In the genomic region with DNA sequence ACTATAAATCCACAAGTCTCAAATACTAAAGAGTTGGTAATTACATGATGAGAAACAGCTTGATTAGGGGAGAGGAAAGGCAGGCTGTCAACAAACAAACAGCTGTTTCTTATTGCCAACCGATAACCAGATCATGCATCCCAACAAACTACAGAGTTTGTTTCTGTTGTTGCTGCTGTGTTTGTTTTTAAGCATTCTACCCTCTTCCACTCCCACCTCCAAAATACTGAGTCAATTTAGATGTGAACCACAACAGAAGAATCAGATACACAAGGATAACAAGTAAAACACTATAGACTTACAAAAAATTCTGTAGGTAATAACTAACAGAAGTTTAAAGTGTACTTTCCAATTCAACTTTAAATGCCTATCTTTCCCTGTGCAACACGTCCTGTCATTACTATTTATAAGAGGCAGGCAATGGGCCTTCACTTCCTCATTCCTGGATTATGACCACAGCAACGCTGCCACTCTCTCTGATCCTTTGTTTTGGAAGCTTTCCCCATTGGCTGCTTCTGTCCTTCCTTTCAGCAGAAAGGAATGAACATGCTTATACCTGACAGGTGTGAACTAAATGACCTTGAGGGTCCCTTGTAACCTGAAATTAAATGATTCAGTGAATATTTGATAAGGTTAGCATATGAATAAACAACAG, we compare ENCODE assay signal across 9 cellular contexts.
DNase-seq lines count a peak whose midpoint lies in the region; ATAC-seq and TF ChIP-seq lines count a peak whose summit lies in the region.
"Had no signal": no experiment of that assay in that cellular context is flagged by ENCODE, and none has a peak within 500 bp of the region (broad histone marks: within the 10 kb centered on the region; RNA-seq: fewer than 3 reads in every experiment).

No MANE protein-coding gene starts in this region.

- peaks cover 4% of the 10 kb centered on the region for H3K4me1 Mint-ChIP-seq in CD4-positive, alpha-beta T cell (ENCODE audit: low read depth)
- H3K4me1 Mint-ChIP-seq: activated B cell treated with CpG ODN at 0.5 μM for 24 hours had no signal

- no peaks in the 10 kb centered on the region for H3K4me1 ChIP-seq in HEK293 (ENCODE audit: control insufficient read depth, insufficient read depth, low read length)
- peaks cover 0 to 11% (median 2%) of the 10 kb centered on the region in 6 donors for H3K4me1 ChIP-seq in spleen

- H3K27me3 Mint-ChIP-seq in CD4-positive, alpha-beta T cell: no peaks in the 10 kb centered on the region
- H3K27me3 Mint-ChIP-seq: activated B cell treated with CpG ODN at 0.5 μM for 24 hours had no signal

- WGBS in spleen, 5 donors: 30 to 49% (median 33%) methylated on average over 3 of the region's 3 CpGs

- POLR2A ChIA-PET in HEK293 (lab: Yijun Ruan, JAX): no interaction called here
- POLR2A ChIA-PET in CD4-positive, alpha-beta T cell (lab: Charles Lee): no interaction called here

- no peak for TF ChIP-seq CTCF in HEK293 (tag by site-specific recombination; IDR thresholded peaks at IDR 0.05)
- no peak for TF ChIP-seq CTCF in fibroblast of the aortic adventitia (IDR thresholded peaks at IDR 0.05; ENCODE audit: insufficient read depth, low read length)
- no peak for TF ChIP-seq CTCF in retinal pigment epithelial cell (conservative IDR thresholded peaks at IDR 0.05; ENCODE audit: low read depth, low read length)
- no peak for TF ChIP-seq CTCF in spleen (IDR thresholded peaks at IDR 0.05 in 8 of 11, conservative IDR thresholded peaks at IDR 0.05 in 3 of 11)
- no peak for TF ChIP-seq CTCF in CD4-positive, alpha-beta T cell (IDR thresholded peaks at IDR 0.05)

- H3K9me3 ChIP-seq in HEK293 (ENCODE audit: control insufficient read depth, insufficient read depth, low read depth, low read length) (no peaks in the 10 kb centered on the region), spleen (no peaks in the 10 kb centered on the region)
- no peaks in the 10 kb centered on the region for H3K9me3 ChIP-seq in CD4-positive, alpha-beta T cell (ENCODE audit: control insufficient read depth, low read length)

- ATAC-seq in GM21723 (IDR thresholded peaks at IDR 0.05; ENCODE audit: unreplicated experiment): no peak
- ATAC-seq in CD4-positive, alpha-beta T cell (ENCODE audit: poor library complexity): no peak
- ATAC-seq in GM19397 (IDR thresholded peaks at IDR 0.05; ENCODE audit: unreplicated experiment): no peak

- H3K36me3 ChIP-seq in HEK293 (ENCODE audit: control insufficient read depth in 2 of 2, insufficient read depth in 1 of 2, low read length in 2 of 2) (no peaks in the 10 kb centered on the region), spleen (peaks cover 0 to 8% (median 0%) of the 10 kb centered on the region in 6 donors)

- H3K4me3 ChIP-seq in HEK293 (ENCODE audit: low read depth, low read length) (no peak overlapping the region), fibroblast of the aortic adventitia (ENCODE audit: low read depth, low read length) (no peak overlapping the region), retinal pigment epithelial cell (ENCODE audit: low read length) (no peak overlapping the region), spleen (no peak overlapping the region)

- peak; percentile 62 for DNase-seq in SIG-M5 treated with dmso at 0.1 percent for 504 hours (lab: John Stamatoyannopoulos, UW; ENCODE audit: unreplicated experiment)
- peak; percentile 77 for DNase-seq in fibroblast of the aortic adventitia (ENCODE audit: low read depth)
- peak; percentile 20 for DNase-seq in retinal pigment epithelial cell (ENCODE audit: low read depth)
- DNase-seq in spleen: no peak
- DNase-seq in CD4-positive, alpha-beta T cell: no peak
- DNase-seq: activated B cell treated with CpG ODN at 0.5 μM for 24 hours had no signal

- TF ChIP-seq POLR2A in spleen (IDR thresholded peaks at IDR 0.05): no peak

- CTCF ChIA-PET in HEK293 (lab: Yijun Ruan, JAX): interaction anchor here (1.4 kb wide), 1 partner anchor 36 kb away, joined by 3 read pairs; no protein-coding TSS in a partner anchor
- CTCF ChIA-PET in CD4-positive, alpha-beta T cell (lab: Charles Lee): no interaction called here

- H3K9me3 Mint-ChIP-seq in CD4-positive, alpha-beta T cell: no peaks in the 10 kb centered on the region
- H3K9me3 Mint-ChIP-seq: activated B cell treated with CpG ODN at 0.5 μM for 24 hours had no signal

- H3K27ac Mint-ChIP-seq in CD4-positive, alpha-beta T cell: no peak overlapping the region
- H3K27ac Mint-ChIP-seq: activated B cell treated with CpG ODN at 0.5 μM for 24 hours had no signal

- peaks cover 37% of the 10 kb centered on the region for H3K36me3 Mint-ChIP-seq in CD4-positive, alpha-beta T cell (ENCODE audit: low read depth)

- no peak overlapping the region for H3K4me3 Mint-ChIP-seq in CD4-positive, alpha-beta T cell
- H3K4me3 Mint-ChIP-seq: activated B cell treated with CpG ODN at 0.5 μM for 24 hours had no signal

- no peaks in the 10 kb centered on the region for H3K27me3 ChIP-seq in spleen (replicated peaks in 1 of 7)
- no peaks in the 10 kb centered on the region for H3K27me3 ChIP-seq in CD4-positive, alpha-beta T cell (ENCODE audit: control insufficient read depth, insufficient read depth, low read length)

- intact Hi-C loops in spleen (cut with DNase I; ENCODE audit: low total_unique reads): no loop called here
- intact Hi-C loops in CD4-positive, alpha-beta T cell (cut with DNase I, micrococcal nuclease): no loop called here

- H3K27ac ChIP-seq in HEK293 (ENCODE audit: extremely low read depth, low read depth, low read length) (no peak overlapping the region), spleen (peak overlapping the region in 4 of 8 donors; percentile 2 to 49 (median 31))
- H3K27ac ChIP-seq in CD4-positive, alpha-beta T cell (ENCODE audit: low read depth, low read length): no peak overlapping the region

TF ChIP-seq in HEK293, 187 proteins besides CTCF, POLR2A, EP300 and RAD21:
- TF ChIP-seq FEZF1 (tag by site-specific recombination; IDR thresholded peaks at IDR 0.05) (peak; percentile 18; the same call in 1 of the 2 replicates), SCRT2 (tag by site-specific recombination; IDR thresholded peaks at IDR 0.05) (peak; percentile 60), ZNF146 (tag by site-specific recombination; IDR thresholded peaks at IDR 0.05) (no peak), WT1 (tag by site-specific recombination; IDR thresholded peaks at IDR 0.05) (no peak), PRDM1 (tag by site-specific recombination; IDR thresholded peaks at IDR 0.05) (peak; percentile 62; the same call in 1 of the 2 replicates), ZBTB17 (tag by site-specific recombination; IDR thresholded peaks at IDR 0.05) (0 out of 2 replicates have a peak, but pooled peaks have one; percentile 22)

Comparison
In these comparisons a context has a peak if more than half of its experiments do, and no peak if none do; other contexts are left out.
1. DNase-seq: peak in SIG-M5 treated with dmso at 0.1 percent for 504 hours (single experiment), fibroblast of the aortic adventitia (single experiment) and retinal pigment epithelial cell (single experiment); none in spleen (single experiment) and CD4-positive, alpha-beta T cell (0 of 10).